33 cellular contexts compared by ENCODE assay signal in the genomic region with DNA sequence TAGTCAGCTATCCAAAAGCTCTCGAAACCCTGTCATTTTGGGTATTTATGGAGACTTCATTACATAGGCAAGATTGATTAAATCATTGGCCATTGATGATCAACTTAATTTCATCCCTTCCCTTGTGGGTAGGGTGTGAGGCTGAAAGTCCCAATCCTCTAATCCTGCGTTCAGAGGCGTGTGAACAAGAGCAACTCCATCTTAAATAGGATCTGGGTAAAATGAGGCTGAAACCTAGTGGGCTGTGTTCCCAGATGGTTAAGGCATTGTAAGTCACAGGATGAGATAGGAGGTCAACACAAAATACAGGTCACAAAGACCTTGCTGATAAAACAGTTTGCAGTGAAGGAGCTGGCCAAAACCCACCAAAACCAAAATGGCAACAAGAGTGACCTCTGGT.
"Had no signal": no experiment of that assay in that cellular context is flagged by ENCODE, and none has a peak within 500 bp of the region (broad histone marks: within the 10 kb centered on the region; RNA-seq: fewer than 3 reads in every experiment).

No MANE protein-coding gene starts in this region.

- FAIRE-seq: RCC 7860 had no signal

- H3K4me2 ChIP-seq: PC-9 had no signal

- H3K4me3 ChIP-seq: MG63, PC-9, SJCRH30, SK-N-MC had no signal

- H3K27me3 ChIP-seq: MG63, SJCRH30 had no signal

- H3K27ac ChIP-seq: PC-9, RWPE1, SJCRH30, SK-N-MC had no signal

- H3K36me3 ChIP-seq: SJCRH30 had no signal

- DNase-seq: Kasumi-1, MG63, NCI-H1048, NCI-H1092 treated with DMSO at 0.1 percent for 48 hours, NCI-H1105 treated with DMSO at 0.1 percent for 48 hours, NCI-H1417, NCI-H1436, NCI-H146, NCI-H1694, NCI-H187, NCI-H1930, NCI-H2029 treated with DMSO at 0.1 percent for 48 hours, NCI-H2081 treated with DMSO at 0.1 percent for 48 hours, NCI-H2107, NCI-H2171, NCI-H226, NCI-H446 treated with DMSO at 0.1 percent for 48 hours, NCI-H510A, NCI-H524, NCI-H526, NCI-H69, NCI-H748 treated with DMSO at 0.1 percent for 48 hours, NCI-H82, PC-9, SHP77, SIG-M5, SJCRH30, T-cell had no signal

- H3K4me1 ChIP-seq: SJCRH30 had no signal

- H3K9me3 ChIP-seq: SJCRH30 had no signal

- ATAC-seq: Panc1, Right ventricle myocardium inferior, T-cell had no signal
